ENCODE assay signal across 1 cellular context in the genomic region with DNA sequence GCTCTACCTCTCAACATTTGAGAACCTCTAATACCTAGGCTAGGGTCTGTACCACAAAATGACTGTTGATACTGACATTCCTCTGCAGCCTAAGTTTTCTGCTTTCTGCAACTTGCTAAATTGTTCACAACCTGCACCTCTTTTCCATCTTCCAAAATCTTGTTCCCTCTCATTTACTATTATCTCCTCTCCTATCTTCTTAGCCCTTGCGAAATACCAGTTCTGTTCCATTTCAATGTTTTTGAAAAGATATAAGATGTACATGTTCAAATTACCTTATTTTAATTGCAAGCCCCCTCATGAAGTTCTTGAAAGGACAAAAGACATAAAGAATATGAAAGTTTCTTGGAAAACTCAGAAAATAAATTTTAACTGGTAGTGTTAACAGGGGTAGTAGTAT.
TF ChIP-seq lines count a peak whose summit lies in the region.

No MANE protein-coding gene starts in this region.

TF ChIP-seq in WTC11, 78 proteins besides CTCF, POLR2A, EP300 and RAD21 (continued from another document):
- TF ChIP-seq, protein P1, sequence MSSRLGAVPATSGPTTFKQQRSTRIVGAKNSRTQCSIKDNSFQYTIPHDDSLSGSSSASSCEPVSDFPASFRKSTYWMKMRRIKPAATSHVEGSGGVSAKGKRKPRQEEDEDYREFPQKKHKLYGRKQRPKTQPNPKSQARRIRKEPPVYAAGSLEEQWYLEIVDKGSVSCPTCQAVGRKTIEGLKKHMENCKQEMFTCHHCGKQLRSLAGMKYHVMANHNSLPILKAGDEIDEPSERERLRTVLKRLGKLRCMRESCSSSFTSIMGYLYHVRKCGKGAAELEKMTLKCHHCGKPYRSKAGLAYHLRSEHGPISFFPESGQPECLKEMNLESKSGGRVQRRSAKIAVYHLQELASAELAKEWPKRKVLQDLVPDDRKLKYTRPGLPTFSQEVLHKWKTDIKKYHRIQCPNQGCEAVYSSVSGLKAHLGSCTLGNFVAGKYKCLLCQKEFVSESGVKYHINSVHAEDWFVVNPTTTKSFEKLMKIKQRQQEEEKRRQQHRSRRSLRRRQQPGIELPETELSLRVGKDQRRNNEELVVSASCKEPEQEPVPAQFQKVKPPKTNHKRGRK (CRISPR knock-in tag; IDR thresholded peaks at IDR 0.05; ENCODE audit: borderline replicate concordance) = no peak
